Comparison of ENCODE assay signal across 8 cellular contexts in the genomic region with DNA sequence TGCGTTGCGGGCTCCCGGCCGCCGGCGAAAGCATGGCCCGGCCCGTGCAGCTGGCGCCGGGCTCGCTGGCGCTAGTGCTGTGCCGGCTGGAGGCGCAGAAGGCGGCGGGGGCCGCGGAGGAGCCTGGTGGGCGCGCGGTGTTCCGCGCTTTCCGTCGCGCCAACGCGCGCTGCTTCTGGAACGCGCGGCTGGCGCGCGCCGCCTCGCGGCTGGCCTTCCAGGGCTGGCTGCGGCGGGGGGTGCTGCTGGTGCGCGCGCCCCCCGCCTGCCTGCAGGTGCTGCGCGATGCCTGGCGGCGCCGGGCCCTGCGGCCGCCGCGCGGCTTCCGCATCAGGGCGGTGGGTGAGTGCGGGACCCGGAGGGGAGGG. TPM values are rescaled to one million over a fixed set of nuclear protein-coding genes. Genes with fewer than 3 reads are reported as not detected.
DNase-seq lines count a peak whose midpoint lies in the region; ATAC-seq and TF ChIP-seq lines count a peak whose summit lies in the region.
"Not testable (repeated sequence)": the region's sequence is repeated elsewhere in the genome, so short reads cannot be mapped to it uniquely, and the experiment has no call there.

No MANE protein-coding gene starts in this region.

- H3K4me1 ChIP-seq in ES-I3 (ENCODE audit: insufficient read depth, low read length); body of pancreas; thoracic aorta (ENCODE audit: control insufficient read depth in 1 of 2, low read depth in 2 of 2): not testable (repeated sequence)
- H3K4me1 ChIP-seq in PC-9 (replicated peaks; ENCODE audit: insufficient read depth) (0 out of 2 replicates have a peak, but pooled peaks cover 15% of the 10 kb centered on the region), left ventricle myocardium inferior (peaks cover 11% of the 10 kb centered on the region)
- peaks cover 5 to 18% of the 10 kb centered on the region in 2 donors for H3K4me1 ChIP-seq in naive thymus-derived CD4-positive, alpha-beta T cell (ENCODE audit: control insufficient read depth in 2 of 2, insufficient read depth in 2 of 2, low read length in 2 of 2)

- H3K9me2 ChIP-seq in PC-9 (ENCODE audit: insufficient read depth), result not testable (repeated sequence)

- intact Hi-C loops in PC-9 (cut with micrococcal nuclease; ENCODE audit: unreplicated experiment); body of pancreas (cut with DNase I); left ventricle myocardium inferior (cut with micrococcal nuclease): not testable (repeated sequence)
- intact Hi-C loops in naive thymus-derived CD4-positive, alpha-beta T cell (cut with micrococcal nuclease), result loop anchor here (2.0 to 5.0 kb wide), 2 partner anchors 73 to 75 kb away; a partner anchor contains a TSS

- not testable (repeated sequence) for TF ChIP-seq CTCF in PC-9 (conservative IDR thresholded peaks at IDR 0.05); body of pancreas (IDR thresholded peaks at IDR 0.05); left ventricle myocardium inferior (IDR thresholded peaks at IDR 0.05; ENCODE audit: borderline replicate concordance); thoracic aorta (IDR thresholded peaks at IDR 0.05)

- POLR2A ChIA-PET in PC-9 (lab: Charles Lee; ENCODE audit: unreplicated experiment), result interaction anchor here (0.6 to 0.7 kb wide), 2 partner anchors 454 to 674 kb away, joined by 3 to 4 read pairs; no protein-coding TSS in a partner anchor
- POLR2A ChIA-PET in naive thymus-derived CD4-positive, alpha-beta T cell (lab: Charles Lee), result interaction anchor here (0.6 to 2.7 kb wide), 3 partner anchors 11 to 106 kb away, joined by 3 to 10 read pairs (median 4); a partner anchor contains a TSS

- TF ChIP-seq POLR2A in body of pancreas (IDR thresholded peaks at IDR 0.05), result not testable (repeated sequence)

- CTCF ChIA-PET in PC-9 (lab: Charles Lee), result interaction anchor here (0.6 to 1.0 kb wide), 5 partner anchors 13 to 808 kb away, joined by 3 to 12 read pairs (median 5); a partner anchor contains a TSS
- CTCF ChIA-PET in naive thymus-derived CD4-positive, alpha-beta T cell (lab: Charles Lee), result interaction anchor here (0.8 kb wide), 1 partner anchor 277 kb away, joined by 3 read pairs; no protein-coding TSS in a partner anchor

- H3K9ac ChIP-seq in ES-I3 (ENCODE audit: low read depth, low read length), result peak overlapping the region; percentile 84; the same call in 1 of the 2 replicates

- not testable (repeated sequence) for H3K27me3 ChIP-seq in PC-9 (ENCODE audit: insufficient read depth, low read depth); body of pancreas; naive thymus-derived CD4-positive, alpha-beta T cell (ENCODE audit: control insufficient read depth in 2 of 2, insufficient read depth in 2 of 2, low read length in 2 of 2); thoracic aorta (replicated peaks; ENCODE audit: insufficient read depth)
- H3K27me3 ChIP-seq in left ventricle myocardium inferior (ENCODE audit: low read depth), result peaks cover 48% of the 10 kb centered on the region

- not testable (repeated sequence) for H3K36me3 ChIP-seq in ES-I3 (ENCODE audit: insufficient read depth, low read length); PC-9 (ENCODE audit: low read depth); body of pancreas (replicated peaks in 1 of 2; ENCODE audit: insufficient read depth in 1 of 2, low read depth in 2 of 2); left ventricle myocardium inferior; naive thymus-derived CD4-positive, alpha-beta T cell (ENCODE audit: control insufficient read depth in 2 of 3, insufficient read depth in 3 of 3, low read length in 3 of 3); thoracic aorta

- peak overlapping the region; percentile 89; the same call in 1 of the 2 replicates for H3K4me3 ChIP-seq in PC-9
- H3K4me3 ChIP-seq in body of pancreas; naive thymus-derived CD4-positive, alpha-beta T cell (ENCODE audit: low read length): not testable (repeated sequence)
- H3K4me3 ChIP-seq in left ventricle myocardium inferior, result peak overlapping the region; percentile 72
- peak overlapping the region; percentile 71 for H3K4me3 ChIP-seq in thoracic aorta

- H3K27ac Mint-ChIP-seq in naive thymus-derived CD4-positive, alpha-beta T cell, result not testable (repeated sequence)

- not testable (repeated sequence) for H3K9me3 Mint-ChIP-seq in naive thymus-derived CD4-positive, alpha-beta T cell

- H3K9me3 ChIP-seq in ES-I3 (ENCODE audit: control insufficient read depth, insufficient read depth, low read length); PC-9 (ENCODE audit: insufficient read depth, low read depth); body of pancreas; left ventricle myocardium inferior (replicated peaks); naive thymus-derived CD4-positive, alpha-beta T cell (ENCODE audit: control insufficient read depth in 2 of 3, low read length in 3 of 3); thoracic aorta: not testable (repeated sequence)

- not testable (repeated sequence) for H3K36me3 Mint-ChIP-seq in naive thymus-derived CD4-positive, alpha-beta T cell

- peaks cover 0 to 30% (median 0%) of the 10 kb centered on the region in 5 donors for H3K27me3 Mint-ChIP-seq in naive thymus-derived CD4-positive, alpha-beta T cell

- not testable (repeated sequence) for H4K20me1 ChIP-seq in PC-9 (ENCODE audit: insufficient read depth)

- H3F3A ChIP-seq in PC-9 (ENCODE audit: insufficient read depth, low read depth), result not testable (repeated sequence)

- not testable (repeated sequence) for BruUV-seq in PC-9 (replicated peaks; lab: Mats Ljungman, UMichigan)

- ATAC-seq in GM21390 (IDR thresholded peaks at IDR 0.05; ENCODE audit: unreplicated experiment), result peak; percentile 51
- peak; percentile 30 for ATAC-seq in HG03045 (IDR thresholded peaks at IDR 0.05; ENCODE audit: unreplicated experiment)
- peak; percentile 54 for ATAC-seq in body of pancreas
- peak; percentile 74 for ATAC-seq in naive thymus-derived CD4-positive, alpha-beta T cell
- not testable (repeated sequence) for ATAC-seq in thoracic aorta (ENCODE audit: insufficient number of reproducible peaks, low FRiP score, low read depth)

- H3K27ac ChIP-seq in PC-9; left ventricle myocardium inferior (replicated peaks); naive thymus-derived CD4-positive, alpha-beta T cell (ENCODE audit: low read depth, low read length); thoracic aorta: not testable (repeated sequence)
- peak overlapping the region in 3 of 4 donors; percentile 57 to 74 (median 61) for H3K27ac ChIP-seq in body of pancreas

- H3K4me3 Mint-ChIP-seq in naive thymus-derived CD4-positive, alpha-beta T cell, result not testable (repeated sequence)

- not testable (repeated sequence) for H3K79me2 ChIP-seq in PC-9 (ENCODE audit: low read depth)

- 0% methylated on average over 11 of the region's 58 CpGs; no CpG with 5 or more reads in 1 of the 2 donors for WGBS in body of pancreas, 2 donors

- peaks cover 0 to 33% (median 25%) of the 10 kb centered on the region in 7 donors for H3K4me1 Mint-ChIP-seq in naive thymus-derived CD4-positive, alpha-beta T cell

- H2AFZ ChIP-seq in PC-9, result not testable (repeated sequence)

- peak overlapping the region; percentile 91; the same call in 1 of the 2 replicates for H3K4me2 ChIP-seq in PC-9

- DNase-seq in PC-9; body of pancreas; left ventricle myocardium inferior; naive thymus-derived CD4-positive, alpha-beta T cell; thoracic aorta (ENCODE audit: low spot score): not testable (repeated sequence)

RNA-seq across cellular contexts. Expression of a gene that starts 0.2 kb away (rescaled TPM):
- total RNA-seq in PC-9 (2021), result 3.9 and 4.4 TPM in 2 replicates
- total RNA-seq in body of pancreas, result 1 to 10 TPM; 2.1 to 4.0 TPM
- 0.33 TPM for total RNA-seq in left ventricle myocardium inferior
- 1 to 10 TPM in 2 of 5 experiments, under 1 TPM in 3; 0.29 to 1.2 (median 0.79) TPM for total RNA-seq in naive thymus-derived CD4-positive, alpha-beta T cell
- polyA plus RNA-seq in naive thymus-derived CD4-positive, alpha-beta T cell, result 1 to 10 TPM in 1 of 2 donors, under 1 TPM in 1; 0.76 to 1.4 TPM
- under 1 TPM in 1 of 2 donors, not detected in 1; 0.14 TPM for total RNA-seq in thoracic aorta
